ENCODE assay signal across 1 cellular context in the genomic region with DNA sequence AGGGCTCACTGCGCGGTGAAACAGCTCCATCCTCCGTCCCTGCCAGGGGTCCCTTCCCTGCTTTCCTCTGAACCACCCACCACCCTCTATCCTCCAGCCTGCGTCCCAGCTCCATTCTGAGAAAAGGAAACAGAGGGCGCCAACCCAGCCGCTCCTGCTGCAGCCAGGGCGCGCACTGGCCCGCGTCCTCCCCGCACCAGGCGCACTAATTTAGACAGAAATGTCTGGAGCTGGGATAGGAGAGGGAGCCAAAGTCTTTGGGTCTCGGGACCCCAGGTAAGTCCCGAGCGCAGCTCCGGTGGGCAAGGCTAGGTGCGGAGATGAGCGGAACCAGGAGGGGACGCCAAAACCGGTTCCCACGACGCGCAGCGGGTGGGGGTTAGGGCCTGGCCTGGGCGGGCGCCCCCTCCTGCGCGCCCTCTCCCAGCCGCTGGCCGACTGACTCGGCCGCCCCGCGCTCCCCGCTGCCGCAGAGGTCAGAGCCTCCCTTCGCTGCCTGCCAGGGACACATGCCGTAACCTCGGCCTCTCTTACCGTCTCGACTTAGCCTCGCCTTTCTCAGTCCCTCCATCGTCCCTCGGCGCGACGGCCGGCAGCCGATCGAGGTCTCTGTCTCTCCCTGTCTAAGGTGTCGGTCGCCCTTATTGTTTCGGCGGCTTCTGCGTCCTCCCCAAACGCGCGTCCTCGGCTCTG.
TF ChIP-seq lines count a peak whose summit lies in the region.

No MANE protein-coding gene starts in this region.

TF ChIP-seq in HepG2, 621 proteins besides CTCF, POLR2A, EP300 and RAD21 (continued from another document and continues in another):
- TF ChIP-seq, protein P1, sequence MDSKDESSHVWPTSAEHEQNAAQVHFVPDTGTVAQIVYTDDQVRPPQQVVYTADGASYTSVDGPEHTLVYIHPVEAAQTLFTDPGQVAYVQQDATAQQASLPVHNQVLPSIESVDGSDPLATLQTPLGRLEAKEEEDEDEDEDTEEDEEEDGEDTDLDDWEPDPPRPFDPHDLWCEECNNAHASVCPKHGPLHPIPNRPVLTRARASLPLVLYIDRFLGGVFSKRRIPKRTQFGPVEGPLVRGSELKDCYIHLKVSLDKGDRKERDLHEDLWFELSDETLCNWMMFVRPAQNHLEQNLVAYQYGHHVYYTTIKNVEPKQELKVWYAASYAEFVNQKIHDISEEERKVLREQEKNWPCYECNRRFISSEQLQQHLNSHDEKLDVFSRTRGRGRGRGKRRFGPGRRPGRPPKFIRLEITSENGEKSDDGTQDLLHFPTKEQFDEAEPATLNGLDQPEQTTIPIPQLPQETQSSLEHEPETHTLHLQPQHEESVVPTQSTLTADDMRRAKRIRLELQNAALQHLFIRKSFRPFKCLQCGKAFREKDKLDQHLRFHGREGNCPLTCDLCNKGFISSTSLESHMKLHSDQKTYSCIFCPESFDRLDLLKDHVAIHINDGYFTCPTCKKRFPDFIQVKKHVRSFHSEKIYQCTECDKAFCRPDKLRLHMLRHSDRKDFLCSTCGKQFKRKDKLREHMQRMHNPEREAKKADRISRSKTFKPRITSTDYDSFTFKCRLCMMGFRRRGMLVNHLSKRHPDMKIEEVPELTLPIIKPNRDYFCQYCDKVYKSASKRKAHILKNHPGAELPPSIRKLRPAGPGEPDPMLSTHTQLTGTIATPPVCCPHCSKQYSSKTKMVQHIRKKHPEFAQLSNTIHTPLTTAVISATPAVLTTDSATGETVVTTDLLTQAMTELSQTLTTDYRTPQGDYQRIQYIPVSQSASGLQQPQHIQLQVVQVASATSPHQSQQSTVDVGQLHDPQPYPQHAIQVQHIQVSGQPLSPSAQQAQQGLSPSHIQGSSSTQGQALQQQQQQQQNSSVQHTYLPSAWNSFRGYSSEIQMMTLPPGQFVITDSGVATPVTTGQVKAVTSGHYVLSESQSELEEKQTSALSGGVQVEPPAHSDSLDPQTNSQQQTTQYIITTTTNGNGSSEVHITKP (CRISPR knock-in tag; IDR thresholded peaks at IDR 0.05; ENCODE audit: low read depth): no peak
- TF ChIP-seq ZNF749 (CRISPR knock-in tag; IDR thresholded peaks at IDR 0.05; ENCODE audit: borderline replicate concordance) (no peak), CENPX (CRISPR knock-in tag; IDR thresholded peaks at IDR 0.05) (no peak), RBM39 (IDR thresholded peaks at IDR 0.05; ENCODE audit: low read depth, low read length, poor library complexity, severe bottlenecking) (no peak), ZNF782 (CRISPR knock-in tag; IDR thresholded peaks at IDR 0.05; ENCODE audit: borderline replicate concordance) (no peak), ZFYVE20 (CRISPR knock-in tag; IDR thresholded peaks at IDR 0.05; ENCODE audit: borderline replicate concordance, low read depth) (0 out of 2 replicates have a peak, but pooled peaks have one; percentile 44), ZC3H13 (CRISPR knock-in tag; IDR thresholded peaks at IDR 0.05) (no peak), ZBTB4 (CRISPR knock-in tag; IDR thresholded peaks at IDR 0.05; ENCODE audit: borderline replicate concordance) (no peak), ZNF589 (CRISPR knock-in tag; conservative IDR thresholded peaks at IDR 0.05) (no peak), ZNF230 (CRISPR knock-in tag; IDR thresholded peaks at IDR 0.05) (0 out of 2 replicates have a peak, but pooled peaks have one; percentile 63), SALL1 (CRISPR knock-in tag; IDR thresholded peaks at IDR 0.05) (peak; percentile 49; the same call in 1 of the 2 replicates), ADNP (CRISPR knock-in tag; IDR thresholded peaks at IDR 0.05) (no peak), ZNF674 (CRISPR knock-in tag; IDR thresholded peaks at IDR 0.05; ENCODE audit: low read depth) (no peak), RAD51 (IDR thresholded peaks at IDR 0.05; ENCODE audit: borderline replicate concordance) (no peak), SOX5 (CRISPR knock-in tag; IDR thresholded peaks at IDR 0.05; ENCODE audit: borderline replicate concordance) (no peak), ZNF350 (CRISPR knock-in tag; IDR thresholded peaks at IDR 0.05; ENCODE audit: borderline replicate concordance, low read depth) (no peak), ZNF329 (CRISPR knock-in tag; IDR thresholded peaks at IDR 0.05; ENCODE audit: low read depth) (no peak), ZBTB10 (CRISPR knock-in tag; IDR thresholded peaks at IDR 0.05; ENCODE audit: borderline replicate concordance) (no peak), PLSCR1 (CRISPR knock-in tag; IDR thresholded peaks at IDR 0.05; ENCODE audit: borderline replicate concordance) (no peak), ZNF383 (CRISPR knock-in tag; IDR thresholded peaks at IDR 0.05; ENCODE audit: borderline replicate concordance) (no peak), NFIB (CRISPR knock-in tag; IDR thresholded peaks at IDR 0.05; ENCODE audit: borderline replicate concordance) (no peak), CHD4 (IDR thresholded peaks at IDR 0.05; ENCODE audit: borderline replicate concordance, low read length) (no peak), ARNTL (CRISPR knock-in tag; IDR thresholded peaks at IDR 0.05) (no peak), SSRP1 (CRISPR knock-in tag; IDR thresholded peaks at IDR 0.05) (peak; percentile 82; the same call in 1 of the 2 replicates), ZNF430 (CRISPR knock-in tag; IDR thresholded peaks at IDR 0.05) (no peak), NFATC3 (CRISPR knock-in tag; IDR thresholded peaks at IDR 0.05) (no peak), ZNF737 (CRISPR knock-in tag; IDR thresholded peaks at IDR 0.05; ENCODE audit: borderline replicate concordance) (no peak)
- TF ChIP-seq, protein P2, sequence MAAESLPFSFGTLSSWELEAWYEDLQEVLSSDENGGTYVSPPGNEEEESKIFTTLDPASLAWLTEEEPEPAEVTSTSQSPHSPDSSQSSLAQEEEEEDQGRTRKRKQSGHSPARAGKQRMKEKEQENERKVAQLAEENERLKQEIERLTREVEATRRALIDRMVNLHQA (CRISPR knock-in tag; IDR thresholded peaks at IDR 0.05): no peak
- TF ChIP-seq, protein P3, sequence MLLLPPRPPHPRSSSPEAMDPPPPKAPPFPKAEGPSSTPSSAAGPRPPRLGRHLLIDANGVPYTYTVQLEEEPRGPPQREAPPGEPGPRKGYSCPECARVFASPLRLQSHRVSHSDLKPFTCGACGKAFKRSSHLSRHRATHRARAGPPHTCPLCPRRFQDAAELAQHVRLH (CRISPR knock-in tag; IDR thresholded peaks at IDR 0.05; ENCODE audit: borderline replicate concordance, low read depth): 0 out of 2 replicates have a peak, but pooled peaks have one; percentile 16
- TF ChIP-seq, protein P4, sequence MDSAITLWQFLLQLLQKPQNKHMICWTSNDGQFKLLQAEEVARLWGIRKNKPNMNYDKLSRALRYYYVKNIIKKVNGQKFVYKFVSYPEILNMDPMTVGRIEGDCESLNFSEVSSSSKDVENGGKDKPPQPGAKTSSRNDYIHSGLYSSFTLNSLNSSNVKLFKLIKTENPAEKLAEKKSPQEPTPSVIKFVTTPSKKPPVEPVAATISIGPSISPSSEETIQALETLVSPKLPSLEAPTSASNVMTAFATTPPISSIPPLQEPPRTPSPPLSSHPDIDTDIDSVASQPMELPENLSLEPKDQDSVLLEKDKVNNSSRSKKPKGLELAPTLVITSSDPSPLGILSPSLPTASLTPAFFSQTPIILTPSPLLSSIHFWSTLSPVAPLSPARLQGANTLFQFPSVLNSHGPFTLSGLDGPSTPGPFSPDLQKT (CRISPR knock-in tag; IDR thresholded peaks at IDR 0.05; ENCODE audit: borderline replicate concordance): no peak
- TF ChIP-seq, protein P5, sequence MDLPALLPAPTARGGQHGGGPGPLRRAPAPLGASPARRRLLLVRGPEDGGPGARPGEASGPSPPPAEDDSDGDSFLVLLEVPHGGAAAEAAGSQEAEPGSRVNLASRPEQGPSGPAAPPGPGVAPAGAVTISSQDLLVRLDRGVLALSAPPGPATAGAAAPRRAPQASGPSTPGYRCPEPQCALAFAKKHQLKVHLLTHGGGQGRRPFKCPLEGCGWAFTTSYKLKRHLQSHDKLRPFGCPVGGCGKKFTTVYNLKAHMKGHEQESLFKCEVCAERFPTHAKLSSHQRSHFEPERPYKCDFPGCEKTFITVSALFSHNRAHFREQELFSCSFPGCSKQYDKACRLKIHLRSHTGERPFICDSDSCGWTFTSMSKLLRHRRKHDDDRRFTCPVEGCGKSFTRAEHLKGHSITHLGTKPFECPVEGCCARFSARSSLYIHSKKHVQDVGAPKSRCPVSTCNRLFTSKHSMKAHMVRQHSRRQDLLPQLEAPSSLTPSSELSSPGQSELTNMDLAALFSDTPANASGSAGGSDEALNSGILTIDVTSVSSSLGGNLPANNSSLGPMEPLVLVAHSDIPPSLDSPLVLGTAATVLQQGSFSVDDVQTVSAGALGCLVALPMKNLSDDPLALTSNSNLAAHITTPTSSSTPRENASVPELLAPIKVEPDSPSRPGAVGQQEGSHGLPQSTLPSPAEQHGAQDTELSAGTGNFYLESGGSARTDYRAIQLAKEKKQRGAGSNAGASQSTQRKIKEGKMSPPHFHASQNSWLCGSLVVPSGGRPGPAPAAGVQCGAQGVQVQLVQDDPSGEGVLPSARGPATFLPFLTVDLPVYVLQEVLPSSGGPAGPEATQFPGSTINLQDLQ (CRISPR knock-in tag; IDR thresholded peaks at IDR 0.05): no peak
- TF ChIP-seq, protein P6, sequence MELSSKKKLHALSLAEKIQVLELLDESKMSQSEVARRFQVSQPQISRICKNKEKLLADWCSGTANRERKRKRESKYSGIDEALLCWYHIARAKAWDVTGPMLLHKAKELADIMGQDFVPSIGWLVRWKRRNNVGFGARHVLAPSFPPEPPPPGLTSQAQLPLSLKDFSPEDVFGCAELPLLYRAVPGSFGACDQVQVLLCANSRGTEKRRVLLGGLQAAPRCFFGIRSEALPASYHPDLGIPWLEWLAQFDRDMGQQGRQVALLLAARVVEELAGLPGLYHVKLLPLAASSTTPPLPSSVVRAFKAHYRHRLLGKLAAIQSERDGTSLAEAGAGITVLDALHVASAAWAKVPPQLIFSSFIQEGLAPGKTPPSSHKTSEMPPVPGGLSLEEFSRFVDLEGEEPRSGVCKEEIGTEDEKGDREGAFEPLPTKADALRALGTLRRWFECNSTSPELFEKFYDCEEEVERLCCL (CRISPR knock-in tag; IDR thresholded peaks at IDR 0.05; ENCODE audit: borderline replicate concordance): no peak
